In the genomic region with DNA sequence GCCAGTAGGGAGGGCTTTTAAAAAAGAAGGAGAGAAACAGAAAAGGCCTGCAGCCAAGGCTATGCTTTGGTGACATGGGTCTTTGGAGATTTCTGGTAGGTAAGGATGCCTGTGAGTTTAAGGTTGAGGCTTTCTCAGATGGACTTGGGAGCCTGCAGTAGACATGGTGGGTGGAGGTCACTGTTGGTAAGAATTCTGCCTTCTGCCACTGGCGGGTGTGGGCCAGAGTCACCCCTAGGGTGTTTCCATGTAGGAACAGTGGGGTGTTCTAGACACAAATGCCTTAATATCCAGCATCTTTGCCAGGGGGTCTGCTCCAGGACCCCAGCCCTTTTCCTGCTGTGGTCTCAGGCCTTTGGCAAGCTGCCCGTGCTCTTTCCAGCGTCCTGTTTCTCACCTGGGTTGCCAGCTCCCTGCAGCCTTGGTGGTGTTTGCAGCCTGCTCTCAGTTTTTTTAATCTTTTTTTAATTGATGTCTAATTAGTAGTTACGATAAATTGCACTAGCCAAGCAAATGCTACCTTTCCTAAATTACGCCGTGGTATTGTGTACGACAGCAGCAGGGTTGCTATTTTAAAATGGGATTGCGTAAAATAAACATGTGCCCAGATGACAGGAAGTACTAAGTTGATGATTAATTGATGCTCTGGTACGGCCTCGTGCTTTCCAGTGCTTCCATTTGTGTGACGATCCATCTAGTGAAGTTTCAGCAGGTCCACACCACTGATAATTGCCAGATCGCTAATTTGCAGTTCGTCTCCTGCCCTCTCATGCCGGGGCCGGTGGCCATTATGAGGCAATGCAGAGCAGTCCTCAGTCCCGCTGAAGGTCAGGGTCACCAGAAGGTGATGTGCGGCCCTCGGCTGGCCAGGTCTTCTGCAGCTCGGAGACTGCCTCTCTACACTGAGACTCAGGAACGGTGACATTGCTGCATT, we compare ENCODE assay signal across 8 cellular contexts. TPM values are rescaled to one million over a fixed set of nuclear protein-coding genes. Genes with fewer than 3 reads are reported as not detected.
DNase-seq lines count a peak whose midpoint lies in the region; ATAC-seq and TF ChIP-seq lines count a peak whose summit lies in the region.

No MANE protein-coding gene starts in this region.

- intact Hi-C loops in sigmoid colon (cut with DNase I), result no loop called here
- intact Hi-C loops in activated CD4-positive, alpha-beta T cell treated with anti-CD3 and anti-CD28 coated beads for 36 hours (cut with DNase I, micrococcal nuclease), result no loop called here

- peaks cover 14% of the 10 kb centered on the region for H3K4me1 Mint-ChIP-seq in GM23338
- H3K4me1 Mint-ChIP-seq in activated CD4-positive, alpha-beta T cell treated with anti-CD3 and anti-CD28 coated beads for 36 hours, result peaks cover 4% of the 10 kb centered on the region

- H3K4me3 ChIP-seq in GM23338 (no peak overlapping the region), sigmoid colon (no peak overlapping the region)

- ATAC-seq in GM23338, result peak; percentile 21; the same call in 1 of the 3 replicates
- ATAC-seq in activated CD4-positive, alpha-beta T cell treated with anti-CD3 and anti-CD28 coated beads for 36 hours, result no peak
- ATAC-seq in HG03196 (IDR thresholded peaks at IDR 0.05; ENCODE audit: unreplicated experiment), result no peak

- H3K36me3 Mint-ChIP-seq in GM23338 (ENCODE audit: low read depth), result peaks cover 4% of the 10 kb centered on the region; the same call in 2 of the 3 replicates
- H3K36me3 Mint-ChIP-seq in activated CD4-positive, alpha-beta T cell treated with anti-CD3 and anti-CD28 coated beads for 36 hours (ENCODE audit: low read depth), result no peaks in the 10 kb centered on the region

- CTCF ChIA-PET in activated CD4-positive, alpha-beta T cell treated with anti-CD3 and anti-CD28 coated beads for 36 hours (lab: Charles Lee), result interaction anchor here (0.6 kb wide), 1 partner anchor 8 kb away, joined by 3 read pairs; no protein-coding TSS in a partner anchor

- H3F3A ChIP-seq in GM23338 (replicated peaks; ENCODE audit: low read depth), result no peaks in the 10 kb centered on the region; the same call in 1 of the 2 replicates

- TF ChIP-seq EP300 in sigmoid colon (IDR thresholded peaks at IDR 0.05), result peak in 3 of 4 donors; percentile 84 to 87 (median 85)

- H3K4me2 ChIP-seq in GM23338, result no peak overlapping the region

- no peaks in the 10 kb centered on the region for H3K9me2 ChIP-seq in GM23338 (ENCODE audit: insufficient read depth)

- TF ChIP-seq CTCF in GM23338 (conservative IDR thresholded peaks at IDR 0.05; ENCODE audit: low read depth in 2 of 2), result no peak
- TF ChIP-seq CTCF in sigmoid colon (IDR thresholded peaks at IDR 0.05), result no peak

- no peak overlapping the region for H3K4me3 Mint-ChIP-seq in GM23338
- no peak overlapping the region for H3K4me3 Mint-ChIP-seq in activated CD4-positive, alpha-beta T cell treated with anti-CD3 and anti-CD28 coated beads for 36 hours

- WGBS in sigmoid colon, 2 donors, result 71 to 74% methylated on average over 20 of the region's 20 CpGs

- no peaks in the 10 kb centered on the region for H3K36me3 ChIP-seq in GM23338 (ENCODE audit: insufficient read depth)
- H3K36me3 ChIP-seq in sigmoid colon, result peaks cover 0 to 16% (median 9%) of the 10 kb centered on the region in 4 donors

- TF ChIP-seq POLR2A in sigmoid colon (IDR thresholded peaks at IDR 0.05), result no peak

- H3K27ac Mint-ChIP-seq in GM23338, result peak overlapping the region; percentile 19; the same call in 1 of the 2 replicates
- H3K27ac Mint-ChIP-seq in activated CD4-positive, alpha-beta T cell treated with anti-CD3 and anti-CD28 coated beads for 36 hours, result no peak overlapping the region

- H3K27me3 Mint-ChIP-seq in GM23338 (ENCODE audit: insufficient read depth, low read depth, poor library complexity), result peaks cover 3% of the 10 kb centered on the region
- no peaks in the 10 kb centered on the region for H3K27me3 Mint-ChIP-seq in activated CD4-positive, alpha-beta T cell treated with anti-CD3 and anti-CD28 coated beads for 36 hours

- 0 out of 2 replicates have a peak overlapping the region, but pooled peaks have one; percentile 36 for H3K27ac ChIP-seq in GM23338 (ENCODE audit: low read depth)
- H3K27ac ChIP-seq in sigmoid colon, result peak overlapping the region; percentile 14 to 67 (median 51)

- H3K79me2 ChIP-seq in GM23338 (replicated peaks; ENCODE audit: insufficient read depth), result peaks cover 9% of the 10 kb centered on the region

- no peak for DNase-seq in GM23338 (ENCODE audit: low spot score)
- peak; percentile 59 for DNase-seq in NCI-H82 (lab: John Stamatoyannopoulos, UW)
- DNase-seq in fibroblast of gingiva (ENCODE audit: low read depth), result peak; percentile 81
- no peak for DNase-seq in sigmoid colon
- DNase-seq in activated CD4-positive, alpha-beta T cell treated with anti-CD3 and anti-CD28 coated beads for 36 hours, result no peak
- no peak for DNase-seq in effector CD4-positive, alpha-beta T cell
- no peak for DNase-seq in activated CD4-positive, alpha-beta T cell treated with anti-CD3 and anti-CD28 coated beads for 4 hours

- H4K20me1 ChIP-seq in GM23338 (replicated peaks; ENCODE audit: insufficient read depth), result no peaks in the 10 kb centered on the region; the same call in 1 of the 2 replicates

- no peaks in the 10 kb centered on the region for H3K9me3 ChIP-seq in sigmoid colon

- H3K27me3 ChIP-seq in GM23338 (ENCODE audit: insufficient read depth) (no peaks in the 10 kb centered on the region), sigmoid colon (no peaks in the 10 kb centered on the region)

- H2AFZ ChIP-seq in GM23338, result no peak overlapping the region

- H3K4me1 ChIP-seq in GM23338 (ENCODE audit: insufficient read depth) (peaks cover 4% of the 10 kb centered on the region), sigmoid colon (peaks cover 0 to 54% (median 44%) of the 10 kb centered on the region in 4 donors)

- POLR2A ChIA-PET in activated CD4-positive, alpha-beta T cell treated with anti-CD3 and anti-CD28 coated beads for 36 hours (lab: Charles Lee), result interaction anchor here (0.6 kb wide), 1 partner anchor 92 kb away, joined by 6 read pairs; no protein-coding TSS in a partner anchor

- no peaks in the 10 kb centered on the region for H3K9me3 Mint-ChIP-seq in GM23338
- H3K9me3 Mint-ChIP-seq in activated CD4-positive, alpha-beta T cell treated with anti-CD3 and anti-CD28 coated beads for 36 hours (ENCODE audit: low read depth), result no peaks in the 10 kb centered on the region

TF ChIP-seq in GM23338, 12 proteins besides CTCF, POLR2A, EP300 and RAD21 (continues in another document):
- TF ChIP-seq STAT1 (IDR thresholded peaks at IDR 0.05; ENCODE audit: unreplicated experiment), result no peak
- TF ChIP-seq, protein P1, sequence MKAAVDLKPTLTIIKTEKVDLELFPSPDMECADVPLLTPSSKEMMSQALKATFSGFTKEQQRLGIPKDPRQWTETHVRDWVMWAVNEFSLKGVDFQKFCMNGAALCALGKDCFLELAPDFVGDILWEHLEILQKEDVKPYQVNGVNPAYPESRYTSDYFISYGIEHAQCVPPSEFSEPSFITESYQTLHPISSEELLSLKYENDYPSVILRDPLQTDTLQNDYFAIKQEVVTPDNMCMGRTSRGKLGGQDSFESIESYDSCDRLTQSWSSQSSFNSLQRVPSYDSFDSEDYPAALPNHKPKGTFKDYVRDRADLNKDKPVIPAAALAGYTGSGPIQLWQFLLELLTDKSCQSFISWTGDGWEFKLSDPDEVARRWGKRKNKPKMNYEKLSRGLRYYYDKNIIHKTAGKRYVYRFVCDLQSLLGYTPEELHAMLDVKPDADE (IDR thresholded peaks at IDR 0.05), result no peak
- no peak for TF ChIP-seq NANOG (IDR thresholded peaks at IDR 0.05; ENCODE audit: borderline replicate concordance)
- no peak for TF ChIP-seq EZH2phosphoT487 (IDR thresholded peaks at IDR 0.05; ENCODE audit: unreplicated experiment)
- TF ChIP-seq JUNB (IDR thresholded peaks at IDR 0.05; ENCODE audit: unreplicated experiment), result no peak

RNA-seq across cellular contexts. Expression of gene NPAS1, which starts 35.3 kb away (rescaled TPM):
- 5.0 and 5.6 TPM in 2 replicates for total RNA-seq in GM23338 (2014; rRNA removed; shearing (Covaris generic))
- polyA plus RNA-seq in GM23338 (2016; fragmentation: Nextera tagmentation; extraction: Ambion mirVana) (9.7 and 9.8 TPM in 2 replicates), sigmoid colon (under 1 TPM in 2 of 3 donors, not detected in 1; 0.77 to 0.92 TPM)
- total RNA-seq in sigmoid colon, result 1 to 10 TPM in 1 of 4 donors, under 1 TPM in 1, not detected in 2; 0.28 to 1.4 TPM
- under 1 TPM in 1 of 2 experiments, not detected in 1; 0.50 TPM for total RNA-seq in activated CD4-positive, alpha-beta T cell treated with anti-CD3 and anti-CD28 coated beads for 36 hours

Comparison
In these comparisons a context has a peak if more than half of its experiments do, and no peak if none do; other contexts are left out.
1. DNase-seq: peak in NCI-H82 (single experiment) and fibroblast of gingiva (single experiment); none in GM23338 (single experiment), sigmoid colon (single experiment), activated CD4-positive, alpha-beta T cell treated with anti-CD3 and anti-CD28 coated beads for 36 hours (single experiment), effector CD4-positive, alpha-beta T cell (single experiment) and activated CD4-positive, alpha-beta T cell treated with anti-CD3 and anti-CD28 coated beads for 4 hours (0 of 2).